ENCODE assay signal across 20 cellular contexts in the genomic region with DNA sequence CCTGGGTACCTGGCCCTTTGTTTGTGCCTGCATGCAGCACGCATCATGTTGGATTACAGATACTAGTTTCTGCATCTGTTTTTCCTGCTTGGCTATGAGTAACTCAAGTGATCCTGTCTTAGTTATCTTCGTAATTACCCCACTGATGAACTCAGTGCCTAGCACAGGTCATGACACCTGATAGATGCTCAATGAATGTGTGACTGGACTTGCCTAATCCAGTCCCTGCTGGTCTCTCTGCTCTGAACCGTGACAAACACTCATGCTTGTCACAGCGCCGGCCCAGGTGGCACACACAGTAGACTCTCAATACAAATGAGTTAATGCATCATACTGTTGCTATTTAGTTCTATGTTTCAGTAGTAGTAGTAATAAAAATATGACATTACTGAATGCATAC. TPM values are rescaled to one million over a fixed set of nuclear protein-coding genes. Genes with fewer than 3 reads are reported as not detected.
DNase-seq lines count a peak whose midpoint lies in the region; ATAC-seq and TF ChIP-seq lines count a peak whose summit lies in the region.
"Had no signal": no experiment of that assay in that cellular context is flagged by ENCODE, and none has a peak within 500 bp of the region (broad histone marks: within the 10 kb centered on the region; RNA-seq: fewer than 3 reads in every experiment).

No MANE protein-coding gene starts in this region.

- H3K27ac ChIP-seq in gastrocnemius medialis (peak overlapping the region; percentile 93 to 100 (median 98)), adrenal gland (peak overlapping the region in 1 of 5 donors; percentile 50)
- H3K27ac ChIP-seq: ascending aorta, neural progenitor cell, VCaP had no signal

- H3K4me3 ChIP-seq in epithelial cell of esophagus (ENCODE audit: low read length) (no peak overlapping the region), gastrocnemius medialis (no peak overlapping the region), adrenal gland (no peak overlapping the region)
- H3K4me3 ChIP-seq: ascending aorta, neural progenitor cell had no signal

- H3K27me3 ChIP-seq in gastrocnemius medialis (no peaks in the 10 kb centered on the region), adrenal gland (no peaks in the 10 kb centered on the region)
- H3K27me3 ChIP-seq: ascending aorta, neural progenitor cell had no signal

- CTCF ChIA-PET in HEK293T (lab: Yijun Ruan, JAX), result interaction anchor here (0.8 kb wide), 1 partner anchor 78 kb away, joined by 3 read pairs; no protein-coding TSS in a partner anchor

- H3K4me1 ChIP-seq in gastrocnemius medialis (peaks cover 50 to 55% of the 10 kb centered on the region in 2 donors), adrenal gland (replicated peaks in 1 of 2) (peaks cover 0 to 21% of the 10 kb centered on the region in 2 donors)
- H3K4me1 ChIP-seq: neural progenitor cell had no signal

- no peak for ATAC-seq in gastrocnemius medialis
- ATAC-seq: SK-N-SH treated with all-trans-retinoic acid at 6 μM for 48 hours had no signal

- no peaks in the 10 kb centered on the region for H3K9me3 ChIP-seq in gastrocnemius medialis
- H3K9me3 ChIP-seq in adrenal gland (replicated peaks in 1 of 3), result no peaks in the 10 kb centered on the region
- H3K9me3 ChIP-seq: ascending aorta had no signal

- intact Hi-C loops in gastrocnemius medialis (cut with DNase I; ENCODE audit: low total_unique reads) (no loop called here), adrenal gland (cut with DNase I) (no loop called here)

- in situ Hi-C loops in gastrocnemius medialis (cut with MboI; ENCODE audit: low sequenced_read_pairs in 4 of 4), result no loop called here

- POLR2A ChIA-PET in HEK293T (lab: Yijun Ruan, JAX), result no interaction called here

- TF ChIP-seq CTCF in epithelial cell of esophagus (IDR thresholded peaks at IDR 0.05; ENCODE audit: insufficient read depth, low read depth, low read length, missing control alignments) (no peak), gastrocnemius medialis (IDR thresholded peaks at IDR 0.05 in 4 of 5, conservative IDR thresholded peaks at IDR 0.05 in 1 of 5) (no peak), adrenal gland (IDR thresholded peaks at IDR 0.05) (no peak)

- peak in 1 of 2 donors; percentile 32 for TF ChIP-seq POLR2A in gastrocnemius medialis (IDR thresholded peaks at IDR 0.05)
- TF ChIP-seq POLR2A in adrenal gland (IDR thresholded peaks at IDR 0.05), result no peak

- WGBS in adrenal gland, 4 donors, result 78 to 96% (median 94%) methylated on average over 5 of the region's 5 CpGs

- DNase-seq in DMS79 treated with DMSO at 0.1 percent for 48 hours (lab: John Stamatoyannopoulos, UW), result peak; percentile 18
- DNase-seq in NCI-H510A (lab: John Stamatoyannopoulos, UW), result peak; percentile 43
- DNase-seq in epithelial cell of esophagus (ENCODE audit: low read depth), result peak; percentile 67
- no peak for DNase-seq in gastrocnemius medialis
- DNase-seq in adrenal gland, result no peak
- DNase-seq in HEK293T (ENCODE audit: extremely low spot score), result no peak
- DNase-seq in SIG-M5 (lab: John Stamatoyannopoulos, UW), result no peak
- DNase-seq: CD8-positive, alpha-beta T cell; dermis blood vessel endothelial cell; posterior cingulate gyrus; stimulated activated CD8-positive, alpha-beta memory T cell treated with anti-CD3 and anti-CD28 coated beads, Interleukin-4, amount 100 ng/mL, for 48 hours had no signal

- H3K36me3 ChIP-seq in gastrocnemius medialis, result no peaks in the 10 kb centered on the region
- H3K36me3 ChIP-seq in adrenal gland (replicated peaks in 1 of 2), result no peaks in the 10 kb centered on the region
- H3K36me3 ChIP-seq: ascending aorta, neural progenitor cell had no signal

TF ChIP-seq in HEK293T, 16 proteins besides CTCF, POLR2A, EP300 and RAD21:
- TF ChIP-seq SP1 (IDR thresholded peaks at IDR 0.05) (no peak), BHLHE40 (IDR thresholded peaks at IDR 0.05; ENCODE audit: borderline replicate concordance) (no peak), FOXA1 (IDR thresholded peaks at IDR 0.05) (no peak), ARNT (IDR thresholded peaks at IDR 0.05) (no peak), FOXK2 (IDR thresholded peaks at IDR 0.05) (no peak)

RNA-seq across cellular contexts. Expression of a gene that starts 31.2 kb away (rescaled TPM):
- total RNA-seq in gastrocnemius medialis, result under 1 TPM in 2 of 4 donors, not detected in 2; 0.62 to 0.85 TPM
- total RNA-seq in adrenal gland, result 10 to 100 TPM in 1 of 8 donors, 1 to 10 TPM in 4, under 1 TPM in 3; 0.35 to 10.3 (median 1.1) TPM
- 1 to 10 TPM in 2 of 3 donors, under 1 TPM in 1; 0.16 to 3.0 (median 2.1) TPM for polyA plus RNA-seq in adrenal gland
- total RNA-seq: activated T-helper 17 cell treated with anti-CD3 and anti-CD28 coated beads, Interleukin-2, amount 50 U/mL, for 72 hours; ascending aorta; CD8-positive, alpha-beta T cell; dermis blood vessel endothelial cell; lung microvascular endothelial cell; sciatic nerve; T-helper 2 cell treated with Interferon-gamma antibody and Interleukin-4, amounts not matched to agents 100 ng/mL and 5 ng/mL, for 36 hours had no signal
- polyA plus RNA-seq: IgD-negative memory B cell had no signal

RNA-seq across cellular contexts. Expression of a gene that starts 45.2 kb away (rescaled TPM):
- total RNA-seq in gastrocnemius medialis (100 to 1,000 TPM; 292 to 606 (median 472) TPM), adrenal gland (10 to 100 TPM; 19.9 to 53.4 (median 36.8) TPM)
- 10 to 100 TPM; 17.0 to 58.3 (median 23.3) TPM for polyA plus RNA-seq in adrenal gland

Comparison
In these comparisons a context has a peak if more than half of its experiments do, and no peak if none do; other contexts are left out.
1. DNase-seq: peak in DMS79 treated with DMSO at 0.1 percent for 48 hours (single experiment), NCI-H510A (single experiment) and epithelial cell of esophagus (single experiment); none in gastrocnemius medialis (0 of 2), adrenal gland (0 of 7), HEK293T (single experiment) and SIG-M5 (single experiment).
2. RNA of a gene that starts 45.2 kb away (total RNA-seq): 292 to 606 TPM in gastrocnemius medialis; 19.9 to 53.4 TPM in adrenal gland; every median in the first group is over 4 times any median in the second.